In genomic region chr5:171898879-171899278, GRCh38 we compare ENCODE assay signal across 8 cellular contexts.
"Had no signal": no experiment of that assay in that cellular context is flagged by ENCODE, and none has a peak within 500 bp of the region (broad histone marks: within the 10 kb centered on the region; RNA-seq: fewer than 3 reads in every experiment).

No MANE protein-coding gene starts in this region.

- H3K4me2 ChIP-seq: GM23338 had no signal

- DNase-seq: GOT3, H7, H9, HFFc6 had no signal

- H3K9ac ChIP-seq: GM23248 had no signal

- H3K9me3 Mint-ChIP-seq: GM23338, H9, HFFc6 had no signal

- H3K4me3 Mint-ChIP-seq: GM23338, H9, HFFc6 had no signal

- H2AFZ ChIP-seq: GM23248, GM23338 had no signal

- ATAC-seq: GM23338, HCT116 had no signal

- H3K27ac Mint-ChIP-seq: HFFc6 had no signal

- H3K4me3 ChIP-seq: GM23248, GM23338, HAP-1 had no signal

- H3K9me3 ChIP-seq: HAP-1 had no signal

- H3K27ac ChIP-seq: GM23248 had no signal

- H3K4me1 ChIP-seq: HAP-1 had no signal

- H3K36me3 ChIP-seq: HAP-1 had no signal
